In the genomic region with DNA sequence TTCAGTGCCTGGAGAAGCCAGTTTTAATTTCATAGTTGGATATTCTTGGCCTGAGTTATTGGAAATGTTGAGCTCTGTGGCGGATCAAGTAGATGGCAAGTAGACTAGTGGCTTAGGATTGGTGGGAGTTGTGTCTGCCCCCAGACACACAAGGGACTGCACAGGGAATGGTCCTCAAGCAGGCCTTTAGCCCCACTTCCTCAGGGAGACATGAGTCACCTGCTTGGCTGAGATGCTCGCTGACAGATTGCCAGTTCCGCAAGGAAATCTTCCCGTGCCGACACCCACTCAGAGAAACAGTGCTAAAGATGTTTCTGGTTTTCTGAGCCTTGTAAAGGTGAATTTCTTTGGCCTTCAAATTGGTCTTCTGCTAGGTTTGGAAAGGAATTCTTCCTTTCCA, we compare ENCODE assay signal across 17 cellular contexts. TPM values are rescaled to one million over a fixed set of nuclear protein-coding genes. Genes with fewer than 3 reads are reported as not detected.
DNase-seq lines count a peak whose midpoint lies in the region; ATAC-seq, FAIRE-seq and TF ChIP-seq lines count a peak whose summit lies in the region.
"Had no signal": no experiment of that assay in that cellular context is flagged by ENCODE, and none has a peak within 500 bp of the region (broad histone marks: within the 10 kb centered on the region; RNA-seq: fewer than 3 reads in every experiment).

No MANE protein-coding gene starts in this region.

- no peak overlapping the region for H3K4me3 Mint-ChIP-seq in MCF 10A (ENCODE audit: unreplicated experiment)
- H3K4me3 Mint-ChIP-seq: activated CD4-positive, alpha-beta T cell treated with anti-CD3 and anti-CD28 coated beads for 36 hours; activated T-cell treated with anti-CD3 and anti-CD28 coated beads, Interleukin-2, amount 50 U/mL, for 24 hours; T-helper 1 cell treated with Interleukin-12 subunit alpha and Interleukin-12 subunit beta and Interleukin-4 antibody, amounts not matched to agents 30 μg/mL and 1 μg/mL, for 36 hours had no signal

- H3K4me1 Mint-ChIP-seq in MCF 10A (ENCODE audit: insufficient read depth, unreplicated experiment): peaks cover 11% of the 10 kb centered on the region
- H3K4me1 Mint-ChIP-seq: activated CD4-positive, alpha-beta T cell treated with anti-CD3 and anti-CD28 coated beads for 36 hours had no signal

- TF ChIP-seq CTCF in MCF 10A (IDR thresholded peaks at IDR 0.05; ENCODE audit: unreplicated experiment) (no peak), breast epithelium (IDR thresholded peaks at IDR 0.05) (no peak), astrocyte of the spinal cord (IDR thresholded peaks at IDR 0.05; ENCODE audit: low read depth, low read length) (no peak), foreskin keratinocyte (conservative IDR thresholded peaks at IDR 0.05) (no peak)

- H3K27ac ChIP-seq in breast epithelium (no peak overlapping the region), foreskin keratinocyte (no peak overlapping the region)
- H3K27ac ChIP-seq: PC-9, testis had no signal

- POLR2A ChIA-PET in MCF 10A (lab: Yijun Ruan, JAX): interaction anchor here (0.8 to 2.2 kb wide), 3 partner anchors 17 to 242 kb away, joined by 3 to 6 read pairs (median 3); no protein-coding TSS in a partner anchor

- H3K9me3 ChIP-seq in breast epithelium: peaks cover 0 to 2% of the 10 kb centered on the region in 2 donors
- H3K9me3 ChIP-seq: testis had no signal

- peaks cover 6% of the 10 kb centered on the region for H3K36me3 Mint-ChIP-seq in MCF 10A (ENCODE audit: insufficient read depth, unreplicated experiment)

- H3K27ac Mint-ChIP-seq in MCF 10A (ENCODE audit: low read depth, unreplicated experiment): no peak overlapping the region
- H3K27ac Mint-ChIP-seq: activated CD4-positive, alpha-beta T cell treated with anti-CD3 and anti-CD28 coated beads for 36 hours; activated T-cell treated with anti-CD3 and anti-CD28 coated beads, Interleukin-2, amount 50 U/mL, for 24 hours; T-helper 1 cell treated with Interleukin-12 subunit alpha and Interleukin-12 subunit beta and Interleukin-4 antibody, amounts not matched to agents 30 μg/mL and 1 μg/mL, for 36 hours had no signal

- H3K36me3 ChIP-seq in breast epithelium: no peaks in the 10 kb centered on the region

- intact Hi-C loops in MCF 10A (cut with micrococcal nuclease): no loop called here
- intact Hi-C loops in breast epithelium (cut with DNase I; ENCODE audit: low total_unique reads): no loop called here

- peaks cover under 1% of the 10 kb centered on the region for H3K9me3 Mint-ChIP-seq in MCF 10A (ENCODE audit: unreplicated experiment)

- H3K4me1 ChIP-seq in breast epithelium (no peaks in the 10 kb centered on the region), foreskin keratinocyte (no peaks in the 10 kb centered on the region)
- H3K4me1 ChIP-seq: testis had no signal

- TF ChIP-seq POLR2A in breast epithelium (IDR thresholded peaks at IDR 0.05): no peak

- in situ Hi-C loops in astrocyte of the spinal cord (cut with HindIII; ENCODE audit: low sequenced_read_pairs): no loop called here

- no TSS peak for BruUV-seq in MCF 10A (replicated peaks; lab: Mats Ljungman, UMichigan)

- no peak for FAIRE-seq in urothelium cell line (lab: Jason Lieb, UNC)
- FAIRE-seq: HepG2 had no signal

- H3K4me3 ChIP-seq in breast epithelium (no peak overlapping the region), astrocyte of the spinal cord (ENCODE audit: low read depth, low read length) (no peak overlapping the region)
- H3K4me3 ChIP-seq: PC-9, testis had no signal

- no peaks in the 10 kb centered on the region for H3K27me3 Mint-ChIP-seq in MCF 10A (ENCODE audit: insufficient read depth, unreplicated experiment)
- H3K27me3 Mint-ChIP-seq: activated CD4-positive, alpha-beta T cell treated with anti-CD3 and anti-CD28 coated beads for 36 hours; activated T-cell treated with anti-CD3 and anti-CD28 coated beads, Interleukin-2, amount 50 U/mL, for 24 hours had no signal

- DNase-seq in MCF 10A (ENCODE audit: unreplicated experiment) (peak; percentile 78), breast epithelium (ENCODE audit: low spot score in 2 of 2) (no peak), astrocyte of the spinal cord (ENCODE audit: low read depth, low spot score) (peak; percentile 29), foreskin keratinocyte (peak in 1 of 2 donors; percentile 4), urothelium cell line (ENCODE audit: low spot score) (peak; percentile 4), medulla oblongata (ENCODE audit: extremely low spot score) (no peak), NCI-H1092 treated with DMSO at 0.1 percent for 48 hours (lab: John Stamatoyannopoulos, UW) (no peak)
- DNase-seq: activated CD4-positive, alpha-beta T cell treated with anti-CD3 and anti-CD28 coated beads for 36 hours; activated T-cell treated with anti-CD3 and anti-CD28 coated beads, Interleukin-2, amount 50 U/mL, for 24 hours; Calu3; effector memory CD4-positive, alpha-beta T cell; NCI-H510A treated with DMSO at 0.1 percent for 48 hours; PC-9; testis had no signal

- no peaks in the 10 kb centered on the region for H3K27me3 ChIP-seq in breast epithelium
- H3K27me3 ChIP-seq in foreskin keratinocyte: no peaks in the 10 kb centered on the region
- H3K27me3 ChIP-seq: testis had no signal

- ATAC-seq in foreskin keratinocyte: peak; percentile 23
- ATAC-seq in GM18909 (IDR thresholded peaks at IDR 0.05; ENCODE audit: poor library complexity, unreplicated experiment): no peak
- ATAC-seq: activated CD4-positive, alpha-beta T cell treated with anti-CD3 and anti-CD28 coated beads for 36 hours; HepG2 had no signal

- CTCF ChIA-PET in MCF 10A (lab: Yijun Ruan, JAX): interaction anchor here (0.9 to 2.6 kb wide), 5 partner anchors 11 to 386 kb away, joined by 3 to 12 read pairs (median 4); partner anchors contain the start of gene PCBD2

RNA-seq across cellular contexts. Expression of gene CATSPER3, which starts 18.8 kb away (rescaled TPM):
- total RNA-seq in MCF 10A (2022) (0.91 and 1.9 TPM in 2 replicates), breast epithelium (under 1 TPM in 2 of 3 donors, not detected in 1; 0.32 to 0.44 TPM), foreskin keratinocyte (0.10 and 0.18 TPM in 2 replicates)
- polyA plus RNA-seq in foreskin keratinocyte: 0.21 and 0.31 TPM in 2 replicates

RNA-seq across cellular contexts. Expression of gene PCBD2, which starts 44.0 kb away (rescaled TPM):
- total RNA-seq in MCF 10A (2022) (27.3 and 34.5 TPM in 2 replicates), breast epithelium (10 to 100 TPM in 1 of 3 donors, 1 to 10 TPM in 2; 6.9 to 11.0 (median 8.8) TPM), foreskin keratinocyte (4.6 and 4.8 TPM in 2 replicates)
- polyA plus RNA-seq in foreskin keratinocyte: 4.0 and 4.1 TPM in 2 replicates

Comparison
In these comparisons a context has a peak if more than half of its experiments do, and no peak if none do; other contexts are left out.
1. DNase-seq: peak in MCF 10A (single experiment), astrocyte of the spinal cord (single experiment) and urothelium cell line (single experiment); none in breast epithelium (0 of 2), medulla oblongata (single experiment) and NCI-H1092 treated with DMSO at 0.1 percent for 48 hours (single experiment).